Comparison of ENCODE assay signal across 25 cellular contexts in genomic region chr20:41895633-41896032, GRCh38.
A peak's percentile ranks its signal among the peaks of the same experiment; 100 is the strongest.
DNase-seq lines count a peak whose midpoint lies in the region; ATAC-seq, FAIRE-seq and TF ChIP-seq lines count a peak whose summit lies in the region.
"Had no signal": no experiment of that assay in that cellular context is flagged by ENCODE, and none has a peak within 500 bp of the region (broad histone marks: within the 10 kb centered on the region; RNA-seq: fewer than 3 reads in every experiment).

No MANE protein-coding gene starts in this region.

- H3K36me3 ChIP-seq in HepG2 (replicated peaks in 1 of 2; ENCODE audit: control insufficient read depth in 1 of 2, insufficient read depth in 2 of 2, low read length in 2 of 2) (no peaks in the 10 kb centered on the region), right lobe of liver (no peaks in the 10 kb centered on the region), esophagus muscularis mucosa (no peaks in the 10 kb centered on the region), parathyroid adenoma (ENCODE audit: control insufficient read depth, insufficient read depth, low read length) (no peaks in the 10 kb centered on the region)
- H3K36me3 ChIP-seq: BE2C, BLaER1 had no signal

- TF ChIP-seq CTCF in HepG2 (CRISPR knock-in tag; IDR thresholded peaks at IDR 0.05) (no peak), right lobe of liver (IDR thresholded peaks at IDR 0.05) (no peak), esophagus muscularis mucosa (IDR thresholded peaks at IDR 0.05) (no peak), parathyroid adenoma (IDR thresholded peaks at IDR 0.05) (no peak)

- H3K4me1 ChIP-seq in HepG2 (ENCODE audit: insufficient read depth, low read length), result no peaks in the 10 kb centered on the region
- H3K4me1 ChIP-seq in right lobe of liver, result no peaks in the 10 kb centered on the region
- no peaks in the 10 kb centered on the region for H3K4me1 ChIP-seq in esophagus muscularis mucosa
- peaks cover 41% of the 10 kb centered on the region for H3K4me1 ChIP-seq in parathyroid adenoma
- H3K4me1 ChIP-seq: BE2C, BLaER1 had no signal

- DNase-seq in HepG2 (ENCODE audit: low spot score), result no peak
- no peak for DNase-seq in right lobe of liver
- DNase-seq in esophagus muscularis mucosa (ENCODE audit: extremely low spot score), result peak; percentile 64
- no peak for DNase-seq in GF-D8 (lab: John Stamatoyannopoulos, UW)
- DNase-seq: 8988T; ACHN; BE2C; C1 segment of cervical spinal cord; CD4-positive, alpha-beta memory T cell; CD4-positive, CD25-positive, alpha-beta regulatory T cell; CD8-positive, alpha-beta memory T cell; COR-L47; DMS 273 treated with DMSO at 0.1 percent for 48 hours; DMS153; DMS53; DMS79; DND-41; EL; GDM1 had no signal

- H3K79me2 ChIP-seq in HepG2 (ENCODE audit: insufficient read depth, low read length), result no peaks in the 10 kb centered on the region
- H3K79me2 ChIP-seq in parathyroid adenoma, result no peaks in the 10 kb centered on the region

- H3K27ac ChIP-seq in HepG2 (ENCODE audit: extremely low read length, insufficient read depth, low read length) (no peak overlapping the region), right lobe of liver (no peak overlapping the region), esophagus muscularis mucosa (replicated peaks in 1 of 4) (no peak overlapping the region), parathyroid adenoma (peak overlapping the region; percentile 81)
- H3K27ac ChIP-seq: BLaER1 had no signal

- H3K9me3 ChIP-seq in HepG2 (ENCODE audit: low read length), result no peaks in the 10 kb centered on the region
- no peaks in the 10 kb centered on the region for H3K9me3 ChIP-seq in right lobe of liver
- H3K9me3 ChIP-seq in esophagus muscularis mucosa, result no peaks in the 10 kb centered on the region
- no peaks in the 10 kb centered on the region for H3K9me3 ChIP-seq in parathyroid adenoma (ENCODE audit: control insufficient read depth, low read length)
- H3K9me3 ChIP-seq: BE2C, BLaER1 had no signal

- H3K27me3 ChIP-seq in HepG2 (ENCODE audit: control insufficient read depth in 1 of 2, insufficient read depth in 2 of 2, low read length in 2 of 2), result no peaks in the 10 kb centered on the region
- no peaks in the 10 kb centered on the region for H3K27me3 ChIP-seq in right lobe of liver
- peaks cover 0 to 8% (median 0%) of the 10 kb centered on the region in 4 donors for H3K27me3 ChIP-seq in esophagus muscularis mucosa
- H3K27me3 ChIP-seq in parathyroid adenoma (ENCODE audit: control insufficient read depth, insufficient read depth, low read length), result no peaks in the 10 kb centered on the region
- H3K27me3 ChIP-seq: BE2C, BLaER1 had no signal

- H3K4me2 ChIP-seq in HepG2 (ENCODE audit: low read depth, low read length), result no peak overlapping the region
- H3K4me2 ChIP-seq in parathyroid adenoma (ENCODE audit: low read length), result no peak overlapping the region
- H3K4me2 ChIP-seq: BLaER1 had no signal

- in situ Hi-C loops in HepG2 (cut with HindIII; ENCODE audit: extremely low pct_ligation_motif_present, low pct_unique_long_range_greater_than_20kb), result no loop called here

- POLR2A ChIA-PET in HepG2 (lab: Yijun Ruan, JAX), result no interaction called here

- no peak for TF ChIP-seq RAD21 in HepG2 (CRISPR knock-in tag; IDR thresholded peaks at IDR 0.05)

- H3K9ac ChIP-seq in HepG2 (ENCODE audit: insufficient read depth, low read depth, low read length) (no peak overlapping the region), parathyroid adenoma (no peak overlapping the region)
- H3K9ac ChIP-seq: BLaER1 had no signal

- intact Hi-C loops in HepG2 (cut with micrococcal nuclease; ENCODE audit: unreplicated experiment), result no loop called here
- intact Hi-C loops in right lobe of liver (cut with DNase I), result no loop called here
- intact Hi-C loops in esophagus muscularis mucosa (cut with DNase I), result no loop called here

- TF ChIP-seq POLR2A in HepG2 (IDR thresholded peaks at IDR 0.05; ENCODE audit: insufficient read depth in 1 of 2, low read depth in 2 of 2, low read length in 2 of 2), result no peak
- no peak for TF ChIP-seq POLR2A in right lobe of liver (IDR thresholded peaks at IDR 0.05)
- TF ChIP-seq POLR2A in esophagus muscularis mucosa (IDR thresholded peaks at IDR 0.05; ENCODE audit: low read depth), result no peak

- H3K4me3 ChIP-seq in HepG2 (replicated peaks in 1 of 3; ENCODE audit: insufficient read depth in 1 of 3, low read depth in 2 of 3, low read length in 3 of 3) (no peak overlapping the region), right lobe of liver (no peak overlapping the region), esophagus muscularis mucosa (no peak overlapping the region), parathyroid adenoma (ENCODE audit: low read depth, low read length) (no peak overlapping the region)
- H3K4me3 ChIP-seq: BLaER1 had no signal

- ATAC-seq in HepG2 (no peak), right lobe of liver (no peak), HG02763 (IDR thresholded peaks at IDR 0.05; ENCODE audit: unreplicated experiment) (no peak)

- CTCF ChIA-PET in HepG2 (lab: Yijun Ruan, JAX; ENCODE audit: low intra/inter-chr PET ratio, low total read pairs), result no interaction called here

- BruUV-seq in HepG2 (replicated peaks; lab: Mats Ljungman, UMichigan), result no TSS peak

- H4K20me1 ChIP-seq in HepG2 (ENCODE audit: insufficient read depth, low read length), result no peaks in the 10 kb centered on the region
- H4K20me1 ChIP-seq: BLaER1 had no signal

- 0% methylated on average over 1 of the region's 1 CpG for WGBS in HepG2 (ENCODE audit: low lambda C conversion rate)
- 0% methylated on average over 1 of the region's 1 CpG for WGBS in right lobe of liver (ENCODE audit: insufficient coverage, low coverage, low lambda C conversion rate, missing lambda C conversion rate)
- WGBS in esophagus muscularis mucosa, result 36% methylated on average over 1 of the region's 1 CpG

- no peak for FAIRE-seq in HepG2 (lab: Jason Lieb, UNC)
- FAIRE-seq: A204.1, GM12891, GM19239 had no signal

- H2AFZ ChIP-seq in HepG2 (ENCODE audit: low read length) (no peak overlapping the region), parathyroid adenoma (peak overlapping the region; percentile 40)

- TF ChIP-seq EP300 in HepG2 (IDR thresholded peaks at IDR 0.05; ENCODE audit: low read depth in 2 of 2, low read length in 2 of 2) (no peak), HepG2 (CRISPR knock-in tag; IDR thresholded peaks at IDR 0.05; ENCODE audit: borderline replicate concordance) (no peak), esophagus muscularis mucosa (IDR thresholded peaks at IDR 0.05) (no peak)

TF ChIP-seq in HepG2, 621 proteins besides CTCF, POLR2A, EP300 and RAD21:
- TF ChIP-seq CCDC6 (CRISPR knock-in tag; IDR thresholded peaks at IDR 0.05) (no peak), LCORL (IDR thresholded peaks at IDR 0.05) (peak; percentile 48; the same call in 1 of the 2 replicates), LCORL (CRISPR knock-in tag; IDR thresholded peaks at IDR 0.05) (no peak)
- TF ChIP-seq, protein P1, sequence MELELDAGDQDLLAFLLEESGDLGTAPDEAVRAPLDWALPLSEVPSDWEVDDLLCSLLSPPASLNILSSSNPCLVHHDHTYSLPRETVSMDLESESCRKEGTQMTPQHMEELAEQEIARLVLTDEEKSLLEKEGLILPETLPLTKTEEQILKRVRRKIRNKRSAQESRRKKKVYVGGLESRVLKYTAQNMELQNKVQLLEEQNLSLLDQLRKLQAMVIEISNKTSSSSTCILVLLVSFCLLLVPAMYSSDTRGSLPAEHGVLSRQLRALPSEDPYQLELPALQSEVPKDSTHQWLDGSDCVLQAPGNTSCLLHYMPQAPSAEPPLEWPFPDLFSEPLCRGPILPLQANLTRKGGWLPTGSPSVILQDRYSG (CRISPR knock-in tag; IDR thresholded peaks at IDR 0.05), result no peak
- TF ChIP-seq, protein P2, sequence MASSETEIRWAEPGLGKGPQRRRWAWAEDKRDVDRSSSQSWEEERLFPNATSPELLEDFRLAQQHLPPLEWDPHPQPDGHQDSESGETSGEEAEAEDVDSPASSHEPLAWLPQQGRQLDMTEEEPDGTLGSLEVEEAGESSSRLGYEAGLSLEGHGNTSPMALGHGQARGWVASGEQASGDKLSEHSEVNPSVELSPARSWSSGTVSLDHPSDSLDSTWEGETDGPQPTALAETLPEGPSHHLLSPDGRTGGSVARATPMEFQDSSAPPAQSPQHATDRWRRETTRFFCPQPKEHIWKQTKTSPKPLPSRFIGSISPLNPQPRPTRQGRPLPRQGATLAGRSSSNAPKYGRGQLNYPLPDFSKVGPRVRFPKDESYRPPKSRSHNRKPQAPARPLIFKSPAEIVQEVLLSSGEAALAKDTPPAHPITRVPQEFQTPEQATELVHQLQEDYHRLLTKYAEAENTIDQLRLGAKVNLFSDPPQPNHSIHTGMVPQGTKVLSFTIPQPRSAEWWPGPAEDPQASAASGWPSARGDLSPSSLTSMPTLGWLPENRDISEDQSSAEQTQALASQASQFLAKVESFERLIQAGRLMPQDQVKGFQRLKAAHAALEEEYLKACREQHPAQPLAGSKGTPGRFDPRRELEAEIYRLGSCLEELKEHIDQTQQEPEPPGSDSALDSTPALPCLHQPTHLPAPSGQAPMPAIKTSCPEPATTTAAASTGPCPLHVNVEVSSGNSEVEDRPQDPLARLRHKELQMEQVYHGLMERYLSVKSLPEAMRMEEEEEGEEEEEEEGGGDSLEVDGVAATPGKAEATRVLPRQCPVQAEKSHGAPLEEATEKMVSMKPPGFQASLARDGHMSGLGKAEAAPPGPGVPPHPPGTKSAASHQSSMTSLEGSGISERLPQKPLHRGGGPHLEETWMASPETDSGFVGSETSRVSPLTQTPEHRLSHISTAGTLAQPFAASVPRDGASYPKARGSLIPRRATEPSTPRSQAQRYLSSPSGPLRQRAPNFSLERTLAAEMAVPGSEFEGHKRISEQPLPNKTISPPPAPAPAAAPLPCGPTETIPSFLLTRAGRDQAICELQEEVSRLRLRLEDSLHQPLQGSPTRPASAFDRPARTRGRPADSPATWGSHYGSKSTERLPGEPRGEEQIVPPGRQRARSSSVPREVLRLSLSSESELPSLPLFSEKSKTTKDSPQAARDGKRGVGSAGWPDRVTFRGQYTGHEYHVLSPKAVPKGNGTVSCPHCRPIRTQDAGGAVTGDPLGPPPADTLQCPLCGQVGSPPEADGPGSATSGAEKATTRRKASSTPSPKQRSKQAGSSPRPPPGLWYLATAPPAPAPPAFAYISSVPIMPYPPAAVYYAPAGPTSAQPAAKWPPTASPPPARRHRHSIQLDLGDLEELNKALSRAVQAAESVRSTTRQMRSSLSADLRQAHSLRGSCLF (CRISPR knock-in tag; IDR thresholded peaks at IDR 0.05; ENCODE audit: borderline replicate concordance), result no peak
